ENCODE assay signal across 8 cellular contexts in genomic region chr2:24083567-24084385, GRCh38. TPM values are rescaled to one million over a fixed set of nuclear protein-coding genes. Genes with fewer than 3 reads are reported as not detected.
DNase-seq lines count a peak whose midpoint lies in the region; ATAC-seq and TF ChIP-seq lines count a peak whose summit lies in the region.

No MANE protein-coding gene starts in this region.

- H3K36me3 ChIP-seq in neural cell (ENCODE audit: insufficient read depth, low read length): no peaks in the 10 kb centered on the region

- H3K27ac ChIP-seq in neural cell (ENCODE audit: low read length): no peak overlapping the region

- DNase-seq in COLO668 (lab: John Stamatoyannopoulos, UW; ENCODE audit: unreplicated experiment) (peak; percentile 87), NCI-H2107 (lab: John Stamatoyannopoulos, UW) (peak; percentile 27), fibroblast of mammary gland (ENCODE audit: low read depth) (peak; percentile 85), posterior vena cava (ENCODE audit: low spot score) (no peak)

- H4K20me1 ChIP-seq in neural cell (ENCODE audit: insufficient read depth): no peaks in the 10 kb centered on the region

- TF ChIP-seq CTCF in WI38 (IDR thresholded peaks at IDR 0.05; ENCODE audit: low read depth, low read length): no peak
- TF ChIP-seq CTCF in fibroblast of mammary gland (conservative IDR thresholded peaks at IDR 0.05; ENCODE audit: control insufficient read depth, insufficient read depth, low read depth, low read length): no peak
- no peak for TF ChIP-seq CTCF in neural cell (IDR thresholded peaks at IDR 0.05; ENCODE audit: poor library complexity, severe bottlenecking)

- intact Hi-C loops in posterior vena cava (cut with DNase I): loop anchor here in 1 of 2 donors (10.0 kb wide), 1 partner anchor 159 kb away; the partner anchor contains the start of gene ATAD2B

- H3F3A ChIP-seq in neural cell (ENCODE audit: insufficient read depth, low read length, poor library complexity, severe bottlenecking): no peaks in the 10 kb centered on the region

- H3K9me3 ChIP-seq in neural cell (ENCODE audit: low read length): no peaks in the 10 kb centered on the region

- peak; percentile 79 for ATAC-seq in GM18907 (IDR thresholded peaks at IDR 0.05; ENCODE audit: unreplicated experiment)
- peak; percentile 77 for ATAC-seq in HG03066 (IDR thresholded peaks at IDR 0.05; ENCODE audit: low read depth, unreplicated experiment)

- no peak overlapping the region for H3K4me2 ChIP-seq in neural cell (ENCODE audit: low read length)

- no peaks in the 10 kb centered on the region for H3K9me2 ChIP-seq in neural cell (ENCODE audit: insufficient read depth, low read length)

- TF ChIP-seq RAD21 in neural cell (conservative IDR thresholded peaks at IDR 0.05): no peak

- H3K4me3 ChIP-seq in WI38 (ENCODE audit: low read depth, low read length) (peak overlapping the region; percentile 73), fibroblast of mammary gland (ENCODE audit: control insufficient read depth, low read depth, low read length) (peak overlapping the region; percentile 82), neural cell (ENCODE audit: low read length) (peak overlapping the region; percentile 56)

- H2AFZ ChIP-seq in neural cell (ENCODE audit: low read depth, low read length): peak overlapping the region; percentile 33

- TF ChIP-seq EP300 in neural cell (conservative IDR thresholded peaks at IDR 0.05; ENCODE audit: poor library complexity, severe bottlenecking): no peak

- no peaks in the 10 kb centered on the region for H3K27me3 ChIP-seq in neural cell (ENCODE audit: insufficient read depth, low read depth, low read length)

- H3K79me2 ChIP-seq in neural cell (replicated peaks; ENCODE audit: insufficient read depth, low read length): no peaks in the 10 kb centered on the region

- H3K9ac ChIP-seq in neural cell (ENCODE audit: low read length): peak overlapping the region; percentile 44

TF ChIP-seq in neural cell, 6 proteins besides CTCF, POLR2A, EP300 and RAD21:
- TF ChIP-seq EZH2 (IDR thresholded peaks at IDR 0.05; ENCODE audit: borderline replicate concordance, insufficient read depth, low read length, poor library complexity, severe bottlenecking) (no peak), TAF1 (IDR thresholded peaks at IDR 0.05; ENCODE audit: low read depth) (peak; percentile 43), POLR2AphosphoS5 (IDR thresholded peaks at IDR 0.05) (no peak), SMC3 (conservative IDR thresholded peaks at IDR 0.05; ENCODE audit: poor library complexity) (no peak)

RNA-seq across cellular contexts. Expression of gene TP53I3, which starts 0.9 kb away (rescaled TPM):
- 1.8 and 4.7 TPM in 2 replicates for polyA plus RNA-seq in neural cell
- polyA minus RNA-seq in neural cell: 1.2 and 1.6 TPM in 2 replicates
- 10 to 100 TPM in 1 of 2 donors, 1 to 10 TPM in 1; 9.8 to 23.5 TPM for total RNA-seq in posterior vena cava

RNA-seq across cellular contexts. Expression of gene SF3B6, which starts 7.7 kb away (rescaled TPM):
- 307 and 442 TPM in 2 replicates for polyA plus RNA-seq in neural cell
- 96.2 and 104 TPM in 2 replicates for polyA minus RNA-seq in neural cell
- 10 to 100 TPM; 59.3 to 66.7 TPM for total RNA-seq in posterior vena cava

RNA-seq across cellular contexts. Expression of gene FKBP1B, which starts 34.2 kb away (rescaled TPM):
- 154 and 183 TPM in 2 replicates for polyA plus RNA-seq in neural cell
- 51.4 and 59.5 TPM in 2 replicates for polyA minus RNA-seq in neural cell
- total RNA-seq in posterior vena cava: 1 to 10 TPM; 3.9 to 5.9 TPM

RNA-seq across cellular contexts. Expression of gene WDCP, which starts 36.6 kb away (rescaled TPM):
- 15.7 and 17.0 TPM in 2 replicates for polyA plus RNA-seq in neural cell
- polyA minus RNA-seq in neural cell: 27.1 and 30.4 TPM in 2 replicates
- 1 to 10 TPM; 5.6 to 5.7 TPM for total RNA-seq in posterior vena cava

RNA-seq across cellular contexts. Expression of gene PFN4, which starts 39.4 kb away (rescaled TPM):
- 1.3 TPM in 1 of 2 replicates, not detected in the other for polyA plus RNA-seq in neural cell
- polyA minus RNA-seq in neural cell: not detected in 2 replicates
- total RNA-seq in posterior vena cava: 1 to 10 TPM in 1 of 2 donors, under 1 TPM in 1; 0.67 to 1.0 TPM
